Comparison of ENCODE assay signal across 17 cellular contexts in genomic region chr18:25648724-25649260, GRCh38.
DNase-seq lines count a peak whose midpoint lies in the region; ATAC-seq and TF ChIP-seq lines count a peak whose summit lies in the region.
"Had no signal": no experiment of that assay in that cellular context is flagged by ENCODE, and none has a peak within 500 bp of the region (broad histone marks: within the 10 kb centered on the region; RNA-seq: fewer than 3 reads in every experiment).

No MANE protein-coding gene starts in this region.

- intact Hi-C loops in natural killer cell (cut with micrococcal nuclease), result no loop called here

- TF ChIP-seq CTCF in natural killer cell (IDR thresholded peaks at IDR 0.05), result no peak

- H3K4me1 Mint-ChIP-seq in natural killer cell, result peaks cover 11 to 35% of the 10 kb centered on the region in 2 donors
- H3K4me1 Mint-ChIP-seq in natural killer cell treated with Interleukin-12 subunit alpha and Interleukin-12 subunit beta and Interleukin-15 and Interleukin-18, amount 100 ng/mL, for 72 hours (ENCODE audit: low read depth in 2 of 2), result peaks cover 12 to 33% of the 10 kb centered on the region in 2 donors

- peaks cover 0 to 3% of the 10 kb centered on the region in 2 donors for H3K9me3 Mint-ChIP-seq in natural killer cell
- H3K9me3 Mint-ChIP-seq in natural killer cell treated with Interleukin-12 subunit alpha and Interleukin-12 subunit beta and Interleukin-15 and Interleukin-18, amount 100 ng/mL, for 72 hours, result no peaks in the 10 kb centered on the region

- H3K36me3 Mint-ChIP-seq in natural killer cell, result no peaks in the 10 kb centered on the region
- no peaks in the 10 kb centered on the region for H3K36me3 Mint-ChIP-seq in natural killer cell treated with Interleukin-12 subunit alpha and Interleukin-12 subunit beta and Interleukin-15 and Interleukin-18, amount 100 ng/mL, for 72 hours

- ATAC-seq in natural killer cell (no peak), HG03565 (IDR thresholded peaks at IDR 0.05; ENCODE audit: unreplicated experiment) (no peak)
- no peak for ATAC-seq in natural killer cell treated with Interleukin-12 subunit alpha and Interleukin-12 subunit beta and Interleukin-15 and Interleukin-18, amount 100 ng/mL, for 72 hours
- ATAC-seq: HepG2, Panc1 had no signal

- DNase-seq in natural killer cell, result no peak
- DNase-seq in natural killer cell treated with Interleukin-12 subunit alpha and Interleukin-12 subunit beta and Interleukin-15 and Interleukin-18, amount 100 ng/mL, for 72 hours (ENCODE audit: low spot score), result no peak
- peak; percentile 52 for DNase-seq in astrocyte of the hippocampus (ENCODE audit: low read depth, low spot score)
- peak; percentile 89 for DNase-seq in myocyte (ENCODE audit: low read depth)
- DNase-seq in NOMO-1 treated with DMSO at 0.1 percent for 48 hours (lab: John Stamatoyannopoulos, UW; ENCODE audit: unreplicated experiment), result no peak
- no peak for DNase-seq in NCI-H2081 (lab: John Stamatoyannopoulos, UW)
- DNase-seq in stimulated activated CD4-positive, alpha-beta T cell treated with anti-CD3 and anti-CD28 coated beads, Interleukin-4, amount 100 ng/mL, for 4 hours, result no peak
- DNase-seq: Caco-2, DMS79, NCI-H1105 treated with DMSO at 0.1 percent for 48 hours, NCI-H187, NCI-H446 treated with DMSO at 0.1 percent for 48 hours, NCI-H748 treated with DMSO at 0.1 percent for 48 hours, Right ventricle myocardium superior had no signal

- no peak overlapping the region for H3K27ac Mint-ChIP-seq in natural killer cell
- H3K27ac Mint-ChIP-seq in natural killer cell treated with Interleukin-12 subunit alpha and Interleukin-12 subunit beta and Interleukin-15 and Interleukin-18, amount 100 ng/mL, for 72 hours, result no peak overlapping the region

- H3K4me3 Mint-ChIP-seq in natural killer cell, result peak overlapping the region; percentile 17
- no peak overlapping the region for H3K4me3 Mint-ChIP-seq in natural killer cell treated with Interleukin-12 subunit alpha and Interleukin-12 subunit beta and Interleukin-15 and Interleukin-18, amount 100 ng/mL, for 72 hours

- peaks cover 0 to 17% of the 10 kb centered on the region in 2 donors for H3K27me3 Mint-ChIP-seq in natural killer cell (ENCODE audit: low read depth in 2 of 2)
- H3K27me3 Mint-ChIP-seq in natural killer cell treated with Interleukin-12 subunit alpha and Interleukin-12 subunit beta and Interleukin-15 and Interleukin-18, amount 100 ng/mL, for 72 hours, result no peaks in the 10 kb centered on the region

Comparison
In these comparisons a context has a peak if more than half of its experiments do, and no peak if none do; other contexts are left out.
1. DNase-seq: peak in astrocyte of the hippocampus (single experiment) and myocyte (single experiment); none in natural killer cell (single experiment), natural killer cell treated with Interleukin-12 subunit alpha and Interleukin-12 subunit beta and Interleukin-15 and Interleukin-18, amount 100 ng/mL, for 72 hours (single experiment), NOMO-1 treated with DMSO at 0.1 percent for 48 hours (single experiment), NCI-H2081 (0 of 2) and stimulated activated CD4-positive, alpha-beta T cell treated with anti-CD3 and anti-CD28 coated beads, Interleukin-4, amount 100 ng/mL, for 4 hours (0 of 2).